ENCODE assay signal across 22 cellular contexts in the genomic region with DNA sequence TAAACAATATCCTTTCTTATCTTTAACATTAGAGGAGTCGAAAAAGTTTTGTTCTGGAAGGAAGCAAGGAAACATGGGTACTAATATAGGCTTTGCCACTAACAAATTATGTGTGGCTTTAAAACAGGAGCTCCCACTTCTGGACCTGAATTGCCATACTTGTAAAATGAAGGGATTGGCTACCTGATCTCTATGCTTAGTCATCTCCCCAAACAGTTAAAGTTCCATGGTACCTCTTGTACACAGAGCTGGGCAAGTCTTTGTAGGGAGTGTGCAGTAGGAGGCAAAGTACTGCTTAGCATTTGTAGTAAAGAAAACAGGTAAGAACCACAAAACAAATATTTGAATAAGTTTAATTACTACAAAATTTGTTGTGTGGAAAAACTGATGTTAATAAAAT.
DNase-seq lines count a peak whose midpoint lies in the region; TF ChIP-seq lines count a peak whose summit lies in the region.
"Had no signal": no experiment of that assay in that cellular context is flagged by ENCODE, and none has a peak within 500 bp of the region (broad histone marks: within the 10 kb centered on the region; RNA-seq: fewer than 3 reads in every experiment).

No MANE protein-coding gene starts in this region.

- H3K36me3 ChIP-seq in HEK293 (ENCODE audit: control insufficient read depth in 2 of 2, insufficient read depth in 1 of 2, low read length in 2 of 2) (no peaks in the 10 kb centered on the region; a peak in 1 of 3 replicates), prostate gland (no peaks in the 10 kb centered on the region)
- H3K36me3 ChIP-seq: thyroid gland had no signal

- 67% methylated on average over 1 of the region's 1 CpG for WGBS in prostate gland

- no peak for TF ChIP-seq POLR2A in prostate gland (IDR thresholded peaks at IDR 0.05)

- H3K4me3 ChIP-seq in HEK293 (ENCODE audit: low read depth, low read length): no peak overlapping the region
- no peak overlapping the region for H3K4me3 ChIP-seq in epithelial cell of esophagus (ENCODE audit: low read length)
- no peak overlapping the region for H3K4me3 ChIP-seq in prostate gland
- H3K4me3 ChIP-seq: GM12878, lung, thyroid gland had no signal

- POLR2A ChIA-PET in HEK293 (lab: Yijun Ruan, JAX): no interaction called here

- intact Hi-C loops in prostate gland (cut with DNase I): loop anchor here (5.0 to 10.0 kb wide), 3 partner anchors 82 to 300 kb away; a partner anchor contains a TSS

- H3K9me3 ChIP-seq in HEK293 (ENCODE audit: control insufficient read depth, insufficient read depth, low read depth, low read length) (no peaks in the 10 kb centered on the region), prostate gland (no peaks in the 10 kb centered on the region)
- H3K9me3 ChIP-seq: thyroid gland had no signal

- H3K27ac ChIP-seq in HEK293 (ENCODE audit: extremely low read depth, low read depth, low read length) (no peak overlapping the region), prostate gland (no peak overlapping the region)
- H3K27ac ChIP-seq: thyroid gland had no signal

- H3K27me3 ChIP-seq in prostate gland (replicated peaks; ENCODE audit: insufficient read depth): no peaks in the 10 kb centered on the region
- H3K27me3 ChIP-seq: thyroid gland had no signal

- CTCF ChIA-PET in HEK293 (lab: Yijun Ruan, JAX): interaction anchor here (0.5 to 0.6 kb wide), 2 partner anchors 306 to 360 kb away, joined by 3 to 4 read pairs; no protein-coding TSS in a partner anchor

- no peak for TF ChIP-seq CTCF in HEK293 (tag by site-specific recombination; IDR thresholded peaks at IDR 0.05)
- TF ChIP-seq CTCF in epithelial cell of esophagus (IDR thresholded peaks at IDR 0.05; ENCODE audit: insufficient read depth, low read depth, low read length, missing control alignments): no peak
- no peak for TF ChIP-seq CTCF in prostate gland (IDR thresholded peaks at IDR 0.05)

- peaks cover 5% of the 10 kb centered on the region; the same call in 1 of the 2 replicates for H3K4me1 ChIP-seq in HEK293 (ENCODE audit: control insufficient read depth, insufficient read depth, low read length)
- H3K4me1 ChIP-seq in prostate gland (replicated peaks): no peaks in the 10 kb centered on the region
- H3K4me1 ChIP-seq: thyroid gland had no signal

- peak; percentile 18 for DNase-seq in NCI-H774 (lab: John Stamatoyannopoulos, UW)
- peak; percentile 46 for DNase-seq in epithelial cell of esophagus (ENCODE audit: low read depth)
- DNase-seq in prostate gland (ENCODE audit: low spot score): peak; percentile 9
- DNase-seq in activated CD4-positive, alpha-beta T cell treated with anti-CD3 and anti-CD28 coated beads, Interleukin-2, amount 50 U/mL, for 48 hours: no peak
- DNase-seq in NCI-H526 treated with DMSO at 0.1 percent for 48 hours (lab: John Stamatoyannopoulos, UW): no peak
- DNase-seq in NCI-H1694 (lab: John Stamatoyannopoulos, UW): no peak
- DNase-seq in SKM-1 (lab: John Stamatoyannopoulos, UW; ENCODE audit: unreplicated experiment): no peak
- DNase-seq: activated CD4-positive, alpha-beta memory T cell treated with anti-CD3 and anti-CD28 coated beads, Interleukin-2, amount 10 ng/mL, durations not matched to agents 7 days and 5 days; activated naive CD4-positive, alpha-beta T cell treated with anti-CD3 and anti-CD28 coated beads, Interleukin-2, amount 50 U/mL, for 16 hours; activated T-cell treated with anti-CD3 and anti-CD28 coated beads, Interleukin-2, amount 50 U/mL, for 24 hours; GDM1; glutamatergic neuron; H7; NCI-H1930; NCI-H748 treated with DMSO at 0.1 percent for 48 hours; nephron progenitor cell; stimulated activated CD4-positive, alpha-beta T cell treated with anti-CD3 and anti-CD28 coated beads, Interleukin-12 subunit alpha, Interleukin-12 subunit beta, amount 100 ng/mL, for 4 hours; SW 1271; thyroid gland had no signal

TF ChIP-seq in HEK293, 187 proteins besides CTCF, POLR2A, EP300 and RAD21:
- TF ChIP-seq MZF1 (tag by site-specific recombination; IDR thresholded peaks at IDR 0.05; ENCODE audit: borderline replicate concordance) (peak; percentile 50; the same call in 1 of the 2 replicates), TCF7L2 (IDR thresholded peaks at IDR 0.05; ENCODE audit: borderline replicate concordance, low read depth, low read length) (no peak), ZNF138 (tag by site-specific recombination; IDR thresholded peaks at IDR 0.05; ENCODE audit: borderline replicate concordance) (no peak), OSR2 (tag by site-specific recombination; IDR thresholded peaks at IDR 0.05) (peak; percentile 70)

Comparison
In these comparisons a context has a peak if more than half of its experiments do, and no peak if none do; other contexts are left out.
1. DNase-seq: peak in NCI-H774 (single experiment), epithelial cell of esophagus (single experiment) and prostate gland (single experiment); none in activated CD4-positive, alpha-beta T cell treated with anti-CD3 and anti-CD28 coated beads, Interleukin-2, amount 50 U/mL, for 48 hours (0 of 2), NCI-H526 treated with DMSO at 0.1 percent for 48 hours (single experiment), NCI-H1694 (single experiment) and SKM-1 (single experiment).